ENCODE assay signal across 23 cellular contexts in the genomic region with DNA sequence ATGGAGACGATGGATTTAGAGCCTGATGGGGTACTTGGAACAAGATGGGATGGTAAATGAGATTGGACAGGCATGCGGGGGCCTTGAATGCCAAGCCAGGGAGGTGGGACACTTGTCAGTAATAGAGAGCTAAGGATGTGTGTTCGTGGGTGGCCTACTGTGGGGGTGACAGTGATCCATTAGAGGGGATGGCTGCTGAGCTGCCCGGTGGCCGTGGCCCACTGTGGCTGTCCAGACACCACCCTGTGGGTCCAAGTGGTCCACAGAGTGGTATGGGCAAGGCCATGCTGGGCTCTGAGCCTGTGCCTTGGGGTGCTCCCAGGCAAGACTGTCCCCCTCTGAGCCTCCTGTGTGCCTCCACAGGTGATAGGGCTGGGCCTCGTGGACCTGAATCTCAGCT. TPM values are rescaled to one million over a fixed set of nuclear protein-coding genes. Genes with fewer than 3 reads are reported as not detected.
"Had no signal": no experiment of that assay in that cellular context is flagged by ENCODE, and none has a peak within 500 bp of the region (broad histone marks: within the 10 kb centered on the region; RNA-seq: fewer than 3 reads in every experiment).

No MANE protein-coding gene starts in this region.

- H3K27me3 Mint-ChIP-seq: IgD-negative memory B cell had no signal

- DNase-seq: Kasumi-1, MM.1S, NCI-H1092 treated with DMSO at 0.1 percent for 48 hours, NCI-H1436, NCI-H187, NCI-H2029, NCI-H2171 treated with DMSO at 0.1 percent for 48 hours, NCI-H345, NCI-H446 treated with DMSO at 0.1 percent for 48 hours, NCI-H524, NCI-H69, NCI-H774, Right ventricle myocardium superior, RPMI8226, SIG-M5 had no signal

- H3K27ac ChIP-seq: HL-60, KMS-11, SJSA1, SK-N-MC had no signal

- ATAC-seq: K562 had no signal

- H3K4me3 ChIP-seq: K562, SJSA1, SK-N-MC had no signal

- FAIRE-seq: HTR-8/SVneo, K562, RCC 7860 had no signal

- H3K36me3 ChIP-seq: SJSA1 had no signal

- H3K9ac ChIP-seq: KMS-11 had no signal

- H3K36me3 Mint-ChIP-seq: IgD-negative memory B cell had no signal

- H3K4me3 Mint-ChIP-seq: IgD-negative memory B cell had no signal

- H3K27ac Mint-ChIP-seq: IgD-negative memory B cell had no signal

- H3K9me3 Mint-ChIP-seq: IgD-negative memory B cell had no signal

- H3K9me3 ChIP-seq: SJSA1 had no signal

RNA-seq across cellular contexts. Expression of a gene that starts 54.9 kb away (rescaled TPM):
- total RNA-seq: K562, SJSA1 had no signal
